ENCODE assay signal across 2 cellular contexts in the genomic region with DNA sequence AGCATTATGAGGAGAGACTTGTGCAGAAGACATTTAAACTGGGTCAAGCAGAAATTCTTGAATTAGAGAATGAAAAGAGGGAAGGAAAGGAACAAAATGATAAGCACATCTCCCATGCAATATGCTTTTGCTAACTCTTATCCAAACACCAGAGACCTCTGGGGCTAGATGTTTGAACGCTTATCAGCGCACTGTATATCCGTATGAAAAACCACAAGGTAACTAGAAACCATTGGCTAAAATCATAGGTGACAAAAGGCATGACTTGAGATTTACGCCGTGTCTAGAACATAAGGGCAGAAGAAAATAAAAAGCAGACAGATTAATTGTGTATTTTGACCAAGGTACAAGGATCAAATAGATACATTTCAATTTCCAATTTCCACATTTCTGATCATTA.
TF ChIP-seq lines count a peak whose summit lies in the region.

No MANE protein-coding gene starts in this region.

TF ChIP-seq in K562, 482 proteins besides CTCF, POLR2A, EP300 and RAD21 (continues in another document):
- TF ChIP-seq, protein P1, sequence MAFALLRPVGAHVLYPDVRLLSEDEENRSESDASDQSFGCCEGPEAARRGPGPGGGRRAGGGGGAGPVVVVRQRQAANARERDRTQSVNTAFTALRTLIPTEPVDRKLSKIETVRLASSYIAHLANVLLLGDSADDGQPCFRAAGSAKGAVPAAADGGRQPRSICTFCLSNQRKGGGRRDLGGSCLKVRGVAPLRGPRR (CRISPR knock-in tag; IDR thresholded peaks at IDR 0.05): no peak
- TF ChIP-seq ZFP91 (CRISPR knock-in tag; IDR thresholded peaks at IDR 0.05): no peak
- no peak for TF ChIP-seq YBX1 (IDR thresholded peaks at IDR 0.05)
- TF ChIP-seq MEIS2 (IDR thresholded peaks at IDR 0.05; ENCODE audit: partially characterized antibody): peak; percentile 70
- TF ChIP-seq EGR1 (conservative IDR thresholded peaks at IDR 0.05): no peak
- no peak for TF ChIP-seq RERE (CRISPR knock-in tag; IDR thresholded peaks at IDR 0.05; ENCODE audit: borderline replicate concordance)
- TF ChIP-seq HMG20A (CRISPR knock-in tag; conservative IDR thresholded peaks at IDR 0.05): no peak
- no peak for TF ChIP-seq JUN (IDR thresholded peaks at IDR 0.05; ENCODE audit: borderline replicate concordance, low read depth, low read length)
- TF ChIP-seq JUN (CRISPR knock-in tag; IDR thresholded peaks at IDR 0.05; ENCODE audit: borderline replicate concordance): no peak
- no peak for TF ChIP-seq LEF1 (IDR thresholded peaks at IDR 0.05)
- no peak for TF ChIP-seq ARNT (IDR thresholded peaks at IDR 0.05)
- no peak for TF ChIP-seq ZNF263 (CRISPR knock-in tag; IDR thresholded peaks at IDR 0.05; ENCODE audit: borderline replicate concordance)
- TF ChIP-seq ZNF551 (CRISPR knock-in tag; IDR thresholded peaks at IDR 0.05): no peak
- peak; percentile 81 for TF ChIP-seq KLF16 (IDR thresholded peaks at IDR 0.05)
- TF ChIP-seq ZNF644 (tag; IDR thresholded peaks at IDR 0.05; ENCODE audit: low read depth): no peak
- TF ChIP-seq ZNF695 (CRISPR knock-in tag; IDR thresholded peaks at IDR 0.05): no peak
- TF ChIP-seq, protein P2, sequence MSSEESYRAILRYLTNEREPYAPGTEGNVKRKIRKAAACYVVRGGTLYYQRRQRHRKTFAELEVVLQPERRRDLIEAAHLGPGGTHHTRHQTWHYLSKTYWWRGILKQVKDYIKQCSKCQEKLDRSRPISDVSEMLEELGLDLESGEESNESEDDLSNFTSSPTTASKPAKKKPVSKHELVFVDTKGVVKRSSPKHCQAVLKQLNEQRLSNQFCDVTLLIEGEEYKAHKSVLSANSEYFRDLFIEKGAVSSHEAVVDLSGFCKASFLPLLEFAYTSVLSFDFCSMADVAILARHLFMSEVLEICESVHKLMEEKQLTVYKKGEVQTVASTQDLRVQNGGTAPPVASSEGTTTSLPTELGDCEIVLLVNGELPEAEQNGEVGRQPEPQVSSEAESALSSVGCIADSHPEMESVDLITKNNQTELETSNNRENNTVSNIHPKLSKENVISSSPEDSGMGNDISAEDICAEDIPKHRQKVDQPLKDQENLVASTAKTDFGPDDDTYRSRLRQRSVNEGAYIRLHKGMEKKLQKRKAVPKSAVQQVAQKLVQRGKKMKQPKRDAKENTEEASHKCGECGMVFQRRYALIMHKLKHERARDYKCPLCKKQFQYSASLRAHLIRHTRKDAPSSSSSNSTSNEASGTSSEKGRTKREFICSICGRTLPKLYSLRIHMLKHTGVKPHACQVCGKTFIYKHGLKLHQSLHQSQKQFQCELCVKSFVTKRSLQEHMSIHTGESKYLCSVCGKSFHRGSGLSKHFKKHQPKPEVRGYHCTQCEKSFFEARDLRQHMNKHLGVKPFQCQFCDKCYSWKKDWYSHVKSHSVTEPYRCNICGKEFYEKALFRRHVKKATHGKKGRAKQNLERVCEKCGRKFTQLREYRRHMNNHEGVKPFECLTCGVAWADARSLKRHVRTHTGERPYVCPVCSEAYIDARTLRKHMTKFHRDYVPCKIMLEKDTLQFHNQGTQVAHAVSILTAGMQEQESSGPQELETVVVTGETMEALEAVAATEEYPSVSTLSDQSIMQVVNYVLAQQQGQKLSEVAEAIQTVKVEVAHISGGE (CRISPR knock-in tag; IDR thresholded peaks at IDR 0.05): no peak
- TF ChIP-seq NFIC (IDR thresholded peaks at IDR 0.05): peak; percentile 39; the same call in 1 of the 2 replicates

TF ChIP-seq in neural cell, 6 proteins besides CTCF, POLR2A, EP300 and RAD21:
- TF ChIP-seq REST (IDR thresholded peaks at IDR 0.05; ENCODE audit: borderline replicate concordance) (no peak), SMC3 (conservative IDR thresholded peaks at IDR 0.05; ENCODE audit: poor library complexity) (no peak), EZH2 (IDR thresholded peaks at IDR 0.05; ENCODE audit: borderline replicate concordance, insufficient read depth, low read length, poor library complexity, severe bottlenecking) (no peak), MXI1 (conservative IDR thresholded peaks at IDR 0.05; ENCODE audit: poor library complexity, severe bottlenecking) (no peak), TAF1 (IDR thresholded peaks at IDR 0.05; ENCODE audit: low read depth) (no peak), POLR2AphosphoS5 (IDR thresholded peaks at IDR 0.05) (no peak)
